19 cellular contexts compared by ENCODE assay signal in the genomic region with DNA sequence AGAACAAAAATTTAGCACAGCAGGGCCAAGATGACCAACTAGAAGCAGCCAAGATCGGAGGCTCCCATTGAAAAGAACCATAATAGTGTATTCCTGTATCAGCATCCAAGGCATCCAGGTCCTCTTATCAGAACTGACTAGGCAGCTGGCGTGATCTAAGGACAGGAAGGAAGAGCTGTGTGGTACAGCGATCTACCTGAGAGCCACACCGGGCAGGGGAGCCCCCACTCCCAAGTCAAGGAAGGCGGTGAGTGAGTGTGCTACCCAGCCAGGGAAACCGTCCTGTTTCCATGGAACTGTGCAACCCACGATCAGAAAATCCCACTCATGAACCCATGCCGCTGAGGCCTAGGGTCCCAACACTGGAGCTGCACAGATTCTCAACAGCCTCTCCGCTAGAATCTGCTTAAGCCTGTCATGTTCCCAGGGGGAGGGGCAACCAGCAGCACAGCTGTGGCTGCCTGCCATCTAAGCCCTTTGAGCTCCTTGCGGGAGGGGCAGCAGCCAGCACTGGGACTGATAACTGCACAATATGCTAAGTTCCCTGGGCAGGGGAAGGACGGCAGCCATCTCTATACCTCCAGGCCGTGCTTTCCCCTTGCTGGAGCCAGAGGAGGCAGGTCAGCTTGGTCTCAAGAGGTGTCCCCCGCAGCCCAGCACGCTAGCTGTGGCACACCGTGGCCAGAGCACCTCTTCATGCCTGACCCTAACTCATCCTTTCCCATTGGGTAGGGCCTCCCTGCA.
DNase-seq lines count a peak whose midpoint lies in the region; ATAC-seq, FAIRE-seq and TF ChIP-seq lines count a peak whose summit lies in the region.
"Had no signal": no experiment of that assay in that cellular context is flagged by ENCODE, and none has a peak within 500 bp of the region (broad histone marks: within the 10 kb centered on the region; RNA-seq: fewer than 3 reads in every experiment).

No MANE protein-coding gene starts in this region.

- DNase-seq in D721Med (ENCODE audit: insufficient read length, low spot score) (peak; percentile 14), NT2/D1 (ENCODE audit: low read depth, low spot score) (peak; percentile 36), heart right ventricle (peak; percentile 12 to 16), neural progenitor cell (ENCODE audit: low spot score) (peak; percentile 85), KBM-7 (no peak), occipital lobe (lab: John Stamatoyannopoulos, UW) (no peak)
- DNase-seq: activated CD8-positive, alpha-beta T cell treated with anti-CD3 and anti-CD28 coated beads, Interleukin-2, amount 10 ng/mL, durations not matched to agents 7 days and 5 days; NCI-H510A; stimulated activated CD4-positive, alpha-beta T cell treated with anti-CD3 and anti-CD28 coated beads, Interleukin-12 subunit alpha, Interleukin-12 subunit beta, amount 100 ng/mL, for 4 hours; stimulated activated naive CD8-positive, alpha-beta T cell treated with anti-CD3 and anti-CD28 coated beads, Interleukin-15, amount 100 ng/mL, for 72 hours; SW 1271 had no signal

- H3K27me3 ChIP-seq in NT2/D1 (ENCODE audit: insufficient read depth, insufficient read length) (no peaks in the 10 kb centered on the region), heart right ventricle (no peaks in the 10 kb centered on the region), neural progenitor cell (no peaks in the 10 kb centered on the region)
- H3K27me3 ChIP-seq: adrenal gland, ovary had no signal

- no peak overlapping the region for H3K4me3 Mint-ChIP-seq in neural progenitor cell
- H3K4me3 Mint-ChIP-seq: activated CD8-positive, alpha-beta T cell treated with anti-CD3 and anti-CD28 coated beads, Interleukin-2, amount 10 ng/mL, durations not matched to agents 7 days and 5 days; activated T-helper 17 cell treated with anti-CD3 and anti-CD28 coated beads, Interleukin-2, amount 50 U/mL, for 72 hours; stimulated activated naive CD8-positive, alpha-beta T cell treated with anti-CD3 and anti-CD28 coated beads, Interleukin-15, amount 100 ng/mL, for 72 hours had no signal

- no peaks in the 10 kb centered on the region for H3K36me3 ChIP-seq in NT2/D1 (ENCODE audit: insufficient read depth, insufficient read length, low read length)
- H3K36me3 ChIP-seq in heart right ventricle: no peaks in the 10 kb centered on the region
- H3K36me3 ChIP-seq in neural progenitor cell: no peaks in the 10 kb centered on the region
- H3K36me3 ChIP-seq: adrenal gland, ovary had no signal

- H3K9ac ChIP-seq in NT2/D1 (ENCODE audit: insufficient read length, low read depth) (no peak overlapping the region), neural progenitor cell (no peak overlapping the region)

- no peaks in the 10 kb centered on the region for H3F3A ChIP-seq in neural progenitor cell (ENCODE audit: low read depth)

- H3K4me2 ChIP-seq in neural progenitor cell: peak overlapping the region; percentile 35

- WGBS in heart right ventricle, 2 donors: 51 to 60% methylated on average over 15 of the region's 15 CpGs

- no peaks in the 10 kb centered on the region for H3K36me3 Mint-ChIP-seq in neural progenitor cell

- intact Hi-C loops in heart right ventricle (cut with DNase I): no loop called here

- no peak overlapping the region for H3K27ac ChIP-seq in heart right ventricle
- H3K27ac ChIP-seq in neural progenitor cell: no peak overlapping the region
- H3K27ac ChIP-seq: adrenal gland, ovary had no signal

- no peak overlapping the region for H3K27ac Mint-ChIP-seq in neural progenitor cell
- H3K27ac Mint-ChIP-seq: activated CD8-positive, alpha-beta T cell treated with anti-CD3 and anti-CD28 coated beads, Interleukin-2, amount 10 ng/mL, durations not matched to agents 7 days and 5 days; activated T-helper 17 cell treated with anti-CD3 and anti-CD28 coated beads, Interleukin-2, amount 50 U/mL, for 72 hours; stimulated activated naive CD8-positive, alpha-beta T cell treated with anti-CD3 and anti-CD28 coated beads, Interleukin-15, amount 100 ng/mL, for 72 hours had no signal

- ATAC-seq in heart right ventricle: peak in 4 of 8 donors; percentile 57 to 75 (median 65)
- ATAC-seq in HG02571 (IDR thresholded peaks at IDR 0.05; ENCODE audit: unreplicated experiment): no peak
- no peak for ATAC-seq in GM18520 (IDR thresholded peaks at IDR 0.05; ENCODE audit: unreplicated experiment)
- ATAC-seq: activated CD8-positive, alpha-beta T cell treated with anti-CD3 and anti-CD28 coated beads, Interleukin-2, amount 10 ng/mL, durations not matched to agents 7 days and 5 days; activated T-helper 17 cell treated with anti-CD3 and anti-CD28 coated beads, Interleukin-2, amount 50 U/mL, for 72 hours; mucosa of descending colon; Panc1; stimulated activated naive CD8-positive, alpha-beta T cell treated with anti-CD3 and anti-CD28 coated beads, Interleukin-15, amount 100 ng/mL, for 72 hours had no signal

- H3K4me1 ChIP-seq in NT2/D1 (ENCODE audit: insufficient read depth, insufficient read length) (peaks cover 2% of the 10 kb centered on the region), heart right ventricle (no peaks in the 10 kb centered on the region), neural progenitor cell (peaks cover 6% of the 10 kb centered on the region)
- H3K4me1 ChIP-seq: adrenal gland had no signal

- H3K4me3 ChIP-seq in NT2/D1 (ENCODE audit: insufficient read length, low read depth) (no peak overlapping the region), heart right ventricle (no peak overlapping the region), neural progenitor cell (no peak overlapping the region)
- H3K4me3 ChIP-seq: adrenal gland, mucosa of descending colon, ovary had no signal

- FAIRE-seq in D721Med (lab: Jason Lieb, UNC): no peak
- FAIRE-seq: colon had no signal

- TF ChIP-seq CTCF in D721Med (IDR thresholded peaks at IDR 0.05; ENCODE audit: insufficient read depth, missing control alignments) (no peak), heart right ventricle (IDR thresholded peaks at IDR 0.05) (no peak), neural progenitor cell (IDR thresholded peaks at IDR 0.05) (no peak)

- H3K27me3 Mint-ChIP-seq in neural progenitor cell (ENCODE audit: insufficient read depth, low read depth): no peaks in the 10 kb centered on the region
- H3K27me3 Mint-ChIP-seq: stimulated activated naive CD8-positive, alpha-beta T cell treated with anti-CD3 and anti-CD28 coated beads, Interleukin-15, amount 100 ng/mL, for 72 hours had no signal

- no peaks in the 10 kb centered on the region for H4K20me1 ChIP-seq in neural progenitor cell (ENCODE audit: low read depth)

- H3K9me3 Mint-ChIP-seq in neural progenitor cell: peaks cover 3% of the 10 kb centered on the region

- in situ Hi-C loops in KBM-7 (cut with MboI; ENCODE audit: low pct_unique_long_range_greater_than_20kb, low sequenced_read_pairs): no loop called here

- H3K79me2 ChIP-seq in neural progenitor cell (ENCODE audit: low read depth): no peaks in the 10 kb centered on the region

- peaks cover 4% of the 10 kb centered on the region for H3K4me1 Mint-ChIP-seq in neural progenitor cell
- H3K4me1 Mint-ChIP-seq: activated T-helper 17 cell treated with anti-CD3 and anti-CD28 coated beads, Interleukin-2, amount 50 U/mL, for 72 hours; stimulated activated naive CD8-positive, alpha-beta T cell treated with anti-CD3 and anti-CD28 coated beads, Interleukin-15, amount 100 ng/mL, for 72 hours had no signal

- H2AFZ ChIP-seq in neural progenitor cell (replicated peaks): peak overlapping the region; percentile 89

- H3K9me3 ChIP-seq in NT2/D1 (ENCODE audit: insufficient read depth, low read length): no peaks in the 10 kb centered on the region
- H3K9me3 ChIP-seq in heart right ventricle: peaks cover 0 to 31% (median 0%) of the 10 kb centered on the region in 11 donors
- H3K9me3 ChIP-seq in neural progenitor cell (ENCODE audit: low read depth): no peaks in the 10 kb centered on the region
- H3K9me3 ChIP-seq: adrenal gland, mucosa of descending colon, ovary had no signal

Comparison
In these comparisons a context has a peak if more than half of its experiments do, and no peak if none do; other contexts are left out.
1. DNase-seq: peak in D721Med (single experiment), NT2/D1 (single experiment), heart right ventricle (2 of 2) and neural progenitor cell (single experiment); none in KBM-7 (single experiment) and occipital lobe (single experiment).